In genomic region chr4:115678425-115678941, GRCh38 we compare ENCODE assay signal across 18 cellular contexts.
"Had no signal": no experiment of that assay in that cellular context is flagged by ENCODE, and none has a peak within 500 bp of the region (broad histone marks: within the 10 kb centered on the region; RNA-seq: fewer than 3 reads in every experiment).

No MANE protein-coding gene starts in this region.

- H3K36me3 Mint-ChIP-seq: activated CD4-positive, alpha-beta memory T cell treated with anti-CD3 and anti-CD28 coated beads for 36 hours; activated CD8-positive, alpha-beta memory T cell treated with anti-CD3 and anti-CD28 coated beads, Interleukin-2, amount 10 ng/mL, durations not matched to agents 7 days and 5 days; activated naive CD4-positive, alpha-beta T cell treated with anti-CD3 and anti-CD28 coated beads, Interleukin-2, amount 50 U/mL, for 72 hours had no signal

- DNase-seq: activated CD4-positive, alpha-beta memory T cell treated with anti-CD3 and anti-CD28 coated beads for 36 hours; activated CD8-positive, alpha-beta memory T cell treated with anti-CD3 and anti-CD28 coated beads, Interleukin-2, amount 10 ng/mL, durations not matched to agents 7 days and 5 days; activated T-cell treated with anti-CD3 and anti-CD28 coated beads, Interleukin-2, amount 50 U/mL, for 1 hour; body of pancreas; caudate nucleus; colonic mucosa; esophagus squamous epithelium; hypothalamus; kidney glomerular epithelial cell; stimulated activated CD4-positive, alpha-beta T cell treated with anti-CD3 and anti-CD28 coated beads, Interleukin-12 subunit alpha, Interleukin-12 subunit beta, amount 100 ng/mL, for 4 hours; stimulated activated CD4-positive, alpha-beta T cell treated with anti-CD3 and anti-CD28 coated beads, Interleukin-2, amount 100 ng/mL, for 24 hours; tibial artery had no signal

- H3K4me3 ChIP-seq: body of pancreas, colonic mucosa, esophagus squamous epithelium, lung, tibial artery had no signal

- H3K27me3 ChIP-seq: body of pancreas, colonic mucosa, esophagus squamous epithelium, tibial artery had no signal

- H3K36me3 ChIP-seq: colonic mucosa, esophagus squamous epithelium, tibial artery had no signal

- ATAC-seq: activated CD8-positive, alpha-beta memory T cell treated with anti-CD3 and anti-CD28 coated beads, Interleukin-2, amount 10 ng/mL, durations not matched to agents 7 days and 5 days; activated naive CD4-positive, alpha-beta T cell treated with anti-CD3 and anti-CD28 coated beads, Interleukin-2, amount 50 U/mL, for 72 hours; body of pancreas; SK-N-SH treated with all-trans-retinoic acid at 6 μM for 48 hours had no signal

- H3K4me3 Mint-ChIP-seq: activated CD4-positive, alpha-beta memory T cell treated with anti-CD3 and anti-CD28 coated beads for 36 hours; activated CD8-positive, alpha-beta memory T cell treated with anti-CD3 and anti-CD28 coated beads, Interleukin-2, amount 10 ng/mL, durations not matched to agents 7 days and 5 days; neural crest cell had no signal

- H3K4me1 Mint-ChIP-seq: activated CD8-positive, alpha-beta memory T cell treated with anti-CD3 and anti-CD28 coated beads, Interleukin-2, amount 10 ng/mL, durations not matched to agents 7 days and 5 days had no signal

- FAIRE-seq: endothelial cell of umbilical vein had no signal

- H3K27ac ChIP-seq: body of pancreas, colonic mucosa, esophagus squamous epithelium, tibial artery, VCaP had no signal

- H3K27ac Mint-ChIP-seq: activated CD4-positive, alpha-beta memory T cell treated with anti-CD3 and anti-CD28 coated beads for 36 hours; activated CD8-positive, alpha-beta memory T cell treated with anti-CD3 and anti-CD28 coated beads, Interleukin-2, amount 10 ng/mL, durations not matched to agents 7 days and 5 days; activated naive CD4-positive, alpha-beta T cell treated with anti-CD3 and anti-CD28 coated beads, Interleukin-2, amount 50 U/mL, for 72 hours had no signal

- H3K4me1 ChIP-seq: body of pancreas, colonic mucosa, esophagus squamous epithelium, tibial artery had no signal

- H3K9me3 ChIP-seq: body of pancreas, colonic mucosa had no signal
